10 cellular contexts compared by ENCODE assay signal in genomic region chr2:15942711-15943345, GRCh38. TPM values are rescaled to one million over a fixed set of nuclear protein-coding genes. Genes with fewer than 3 reads are reported as not detected.
A peak's percentile ranks its signal among the peaks of the same experiment; 100 is the strongest.
DNase-seq lines count a peak whose midpoint lies in the region; ATAC-seq and TF ChIP-seq lines count a peak whose summit lies in the region.
"Had no signal": no experiment of that assay in that cellular context is flagged by ENCODE, and none has a peak within 500 bp of the region (broad histone marks: within the 10 kb centered on the region; RNA-seq: fewer than 3 reads in every experiment).

No MANE protein-coding gene starts in this region.

- no peak overlapping the region for H2AFZ ChIP-seq in OCI-LY7 (ENCODE audit: low read length)

- no peaks in the 10 kb centered on the region for H3K9me2 ChIP-seq in OCI-LY7 (ENCODE audit: insufficient read depth, low read length)

- H3K27me3 Mint-ChIP-seq in activated naive CD4-positive, alpha-beta T cell treated with anti-CD3 and anti-CD28 coated beads for 36 hours (ENCODE audit: low read depth): peaks cover 35% of the 10 kb centered on the region
- peaks cover 64% of the 10 kb centered on the region for H3K27me3 Mint-ChIP-seq in central memory CD8-positive, alpha-beta T cell
- peaks cover 15 to 42% (median 34%) of the 10 kb centered on the region in 5 donors for H3K27me3 Mint-ChIP-seq in naive thymus-derived CD8-positive, alpha-beta T cell

- no peak for TF ChIP-seq EP300 in tibial nerve (IDR thresholded peaks at IDR 0.05)

- TF ChIP-seq CTCF in tibial nerve (IDR thresholded peaks at IDR 0.05) (no peak), OCI-LY7 (conservative IDR thresholded peaks at IDR 0.05; ENCODE audit: low read length) (no peak)

- no peak for ATAC-seq in central memory CD8-positive, alpha-beta T cell (replicated peaks; ENCODE audit: extremely low read depth, poor library complexity, severe bottlenecking)
- ATAC-seq in naive thymus-derived CD8-positive, alpha-beta T cell: peak in 1 of 2 donors; percentile 15

- H3K27ac ChIP-seq in tibial nerve: peak overlapping the region in 3 of 4 donors; percentile 8 to 83 (median 52)
- H3K27ac ChIP-seq in OCI-LY7 (ENCODE audit: low read depth, low read length, poor library complexity, severe bottlenecking): no peak overlapping the region

- peak overlapping the region; percentile 12 to 63 (median 30) for H3K4me3 ChIP-seq in tibial nerve
- H3K4me3 ChIP-seq in OCI-LY7 (ENCODE audit: low read depth, low read length, poor library complexity, severe bottlenecking): no peak overlapping the region

- DNase-seq in activated naive CD4-positive, alpha-beta T cell treated with anti-CD3 and anti-CD28 coated beads for 36 hours: no peak
- DNase-seq in activated naive CD4-positive, alpha-beta T cell (lab: John Stamatoyannopoulos, UW): no peak
- DNase-seq in central memory CD8-positive, alpha-beta T cell (ENCODE audit: low spot score in 2 of 2): no peak
- peak in 1 of 10 donors; percentile 12 for DNase-seq in naive thymus-derived CD8-positive, alpha-beta T cell
- DNase-seq in tibial nerve (ENCODE audit: low spot score in 2 of 2) (no peak), OCI-LY7 (ENCODE audit: low spot score) (no peak), NCI-H2171 (lab: John Stamatoyannopoulos, UW) (no peak), D341Med (ENCODE audit: low spot score) (no peak)
- DNase-seq: NCI-H2029 treated with DMSO at 0.1 percent for 48 hours, T-helper 2 cell had no signal

- H3K9me3 Mint-ChIP-seq in activated naive CD4-positive, alpha-beta T cell treated with anti-CD3 and anti-CD28 coated beads for 36 hours: no peaks in the 10 kb centered on the region
- no peaks in the 10 kb centered on the region for H3K9me3 Mint-ChIP-seq in central memory CD8-positive, alpha-beta T cell
- peaks cover 0 to 1% (median 0%) of the 10 kb centered on the region in 9 donors for H3K9me3 Mint-ChIP-seq in naive thymus-derived CD8-positive, alpha-beta T cell

- H3K4me1 ChIP-seq in tibial nerve: peaks cover 0 to 51% (median 30%) of the 10 kb centered on the region in 4 donors
- no peaks in the 10 kb centered on the region for H3K4me1 ChIP-seq in OCI-LY7 (ENCODE audit: insufficient read depth, low read length, poor library complexity, severe bottlenecking)

- intact Hi-C loops in activated naive CD4-positive, alpha-beta T cell treated with anti-CD3 and anti-CD28 coated beads for 36 hours (cut with micrococcal nuclease): loop anchor here (5.0 kb wide), 3 partner anchors 154 to 544 kb away; no protein-coding TSS in a partner anchor
- intact Hi-C loops in OCI-LY7 (cut with micrococcal nuclease; ENCODE audit: unreplicated experiment): no loop called here

- H4K20me1 ChIP-seq in OCI-LY7 (ENCODE audit: insufficient read depth, low read length): no peaks in the 10 kb centered on the region

- CTCF ChIA-PET in activated naive CD4-positive, alpha-beta T cell treated with anti-CD3 and anti-CD28 coated beads for 36 hours (lab: Charles Lee): interaction anchor here (0.6 to 3.5 kb wide), 4 partner anchors 22 to 342 kb away, joined by 4 to 9 read pairs (median 4); no protein-coding TSS in a partner anchor
- CTCF ChIA-PET in OCI-LY7 (lab: Charles Lee; ENCODE audit: unreplicated experiment): no interaction called here

- peaks cover 0 to 45% of the 10 kb centered on the region in 2 donors for H3K27me3 ChIP-seq in tibial nerve

- H3K9me3 ChIP-seq in tibial nerve (no peaks in the 10 kb centered on the region), OCI-LY7 (ENCODE audit: low read length) (no peaks in the 10 kb centered on the region)

- no peaks in the 10 kb centered on the region for H3K36me3 Mint-ChIP-seq in activated naive CD4-positive, alpha-beta T cell treated with anti-CD3 and anti-CD28 coated beads for 36 hours (ENCODE audit: low read depth)
- no peaks in the 10 kb centered on the region for H3K36me3 Mint-ChIP-seq in central memory CD8-positive, alpha-beta T cell (ENCODE audit: insufficient read depth)
- H3K36me3 Mint-ChIP-seq in naive thymus-derived CD8-positive, alpha-beta T cell: no peaks in the 10 kb centered on the region

- H3K27ac Mint-ChIP-seq in activated naive CD4-positive, alpha-beta T cell treated with anti-CD3 and anti-CD28 coated beads for 36 hours: no peak overlapping the region
- no peak overlapping the region for H3K27ac Mint-ChIP-seq in central memory CD8-positive, alpha-beta T cell (ENCODE audit: low read depth)
- H3K27ac Mint-ChIP-seq in naive thymus-derived CD8-positive, alpha-beta T cell: peak overlapping the region in 2 of 10 donors; percentile 8 to 11

- peaks cover 31% of the 10 kb centered on the region for H3K4me1 Mint-ChIP-seq in activated naive CD4-positive, alpha-beta T cell treated with anti-CD3 and anti-CD28 coated beads for 36 hours (ENCODE audit: low read depth)
- H3K4me1 Mint-ChIP-seq in central memory CD8-positive, alpha-beta T cell: no peaks in the 10 kb centered on the region
- peaks cover 20 to 41% (median 32%) of the 10 kb centered on the region in 4 donors for H3K4me1 Mint-ChIP-seq in naive thymus-derived CD8-positive, alpha-beta T cell

- POLR2A ChIA-PET in naive thymus-derived CD8-positive, alpha-beta T cell (lab: Charles Lee): interaction anchor here (2.3 kb wide), 1 partner anchor 22 kb away, joined by 20 read pairs; no protein-coding TSS in a partner anchor
- POLR2A ChIA-PET in OCI-LY7 (lab: Charles Lee): no interaction called here

- no peak overlapping the region for H3K4me2 ChIP-seq in OCI-LY7 (ENCODE audit: low read length)

- no TSS peak for BruUV-seq in OCI-LY7 (replicated peaks; lab: Mats Ljungman, UMichigan)

- H3K79me2 ChIP-seq in OCI-LY7 (ENCODE audit: insufficient read depth, low read depth, low read length): no peaks in the 10 kb centered on the region

- no peak for TF ChIP-seq POLR2A in tibial nerve (IDR thresholded peaks at IDR 0.05)

- H3K4me3 Mint-ChIP-seq in activated naive CD4-positive, alpha-beta T cell treated with anti-CD3 and anti-CD28 coated beads for 36 hours: peak overlapping the region; percentile 39
- peak overlapping the region; percentile 38 for H3K4me3 Mint-ChIP-seq in central memory CD8-positive, alpha-beta T cell
- peak overlapping the region; percentile 69 to 86 (median 79) for H3K4me3 Mint-ChIP-seq in naive thymus-derived CD8-positive, alpha-beta T cell

- 15 to 20% methylated on average over 27 to 32 of the region's 34 CpGs for WGBS in tibial nerve, 2 donors

- H3K36me3 ChIP-seq in tibial nerve: peaks cover 0 to 9% (median 0%) of the 10 kb centered on the region in 3 donors
- no peaks in the 10 kb centered on the region for H3K36me3 ChIP-seq in OCI-LY7 (ENCODE audit: insufficient read depth, low read length)

RNA-seq across cellular contexts. Expression of gene MYCN, which starts 2.5 kb away (rescaled TPM):
- under 1 TPM in 1 of 2 experiments, not detected in 1; 0.19 TPM for total RNA-seq in activated naive CD4-positive, alpha-beta T cell treated with anti-CD3 and anti-CD28 coated beads for 36 hours
- under 1 TPM; 0.16 to 0.58 TPM for total RNA-seq in naive thymus-derived CD8-positive, alpha-beta T cell
- polyA plus RNA-seq in naive thymus-derived CD8-positive, alpha-beta T cell: not detected
- total RNA-seq in tibial nerve (1 to 10 TPM; 4.1 to 9.9 (median 6.9) TPM), OCI-LY7 (2022) (not detected in 2 replicates)
- total RNA-seq in OCI-LY7 (2014; rRNA removed; shearing (Covaris generic)): not detected in 2 replicates
